Comparison of ENCODE assay signal across 13 cellular contexts in genomic region chr13:49859568-49859967, GRCh38.
DNase-seq lines count a peak whose midpoint lies in the region; ATAC-seq and TF ChIP-seq lines count a peak whose summit lies in the region.
"Had no signal": no experiment of that assay in that cellular context is flagged by ENCODE, and none has a peak within 500 bp of the region (broad histone marks: within the 10 kb centered on the region; RNA-seq: fewer than 3 reads in every experiment).

No MANE protein-coding gene starts in this region.

- no peak overlapping the region for H2BK120ac ChIP-seq in neuronal stem cell (ENCODE audit: low read depth, low read length)

- H3K36me3 ChIP-seq in SK-N-SH (replicated peaks in 1 of 2; ENCODE audit: control insufficient read depth in 1 of 2, insufficient read depth in 2 of 2, low read length in 1 of 2) = no peaks in the 10 kb centered on the region
- no peaks in the 10 kb centered on the region for H3K36me3 ChIP-seq in neuronal stem cell (replicated peaks in 1 of 2; ENCODE audit: control insufficient read depth in 2 of 2, insufficient read depth in 2 of 2, low read length in 2 of 2)

- no peak overlapping the region for H4K8ac ChIP-seq in neuronal stem cell (ENCODE audit: low read depth, low read length)

- POLR2A ChIA-PET in SK-N-SH (lab: Yijun Ruan, JAX) = no interaction called here

- no peak overlapping the region for H4K91ac ChIP-seq in neuronal stem cell (ENCODE audit: low read depth, low read length, poor library complexity)

- no peaks in the 10 kb centered on the region for H3K79me2 ChIP-seq in SK-N-SH (ENCODE audit: insufficient read depth)

- WGBS in SK-N-SH (ENCODE audit: low lambda C conversion rate) = 39% methylated on average over 5 of the region's 5 CpGs
- no CpG with 5 or more reads among the region's 5 CpGs for WGBS in neuronal stem cell (ENCODE audit: extremely low coverage in 2 of 2, insufficient read length in 2 of 2, insufficient replicate concordance in 1 of 2), 2 donors

- H3K79me1 ChIP-seq in neuronal stem cell (ENCODE audit: low read depth, low read length) = no peaks in the 10 kb centered on the region

- H3K27me3 ChIP-seq in SK-N-SH (ENCODE audit: insufficient read depth) (no peaks in the 10 kb centered on the region), neuronal stem cell (ENCODE audit: control insufficient read depth in 3 of 3, insufficient read depth in 3 of 3, low read depth in 1 of 3, low read length in 3 of 3) (peaks cover 0 to 2% (median 0%) of the 10 kb centered on the region in 3 experiments)

- no peak overlapping the region for H3K4me3 ChIP-seq in SK-N-SH (ENCODE audit: low read depth in 2 of 2, low read length in 1 of 2)
- no peak overlapping the region for H3K4me3 ChIP-seq in skeletal muscle cell (ENCODE audit: low read depth, low read length)
- H3K4me3 ChIP-seq in neuronal stem cell (ENCODE audit: low read length in 2 of 2) = no peak overlapping the region
- H3K4me3 ChIP-seq: skin epidermis had no signal

- no peak overlapping the region for H2BK15ac ChIP-seq in neuronal stem cell (ENCODE audit: low read length)

- H3K9me3 ChIP-seq in SK-N-SH (no peaks in the 10 kb centered on the region; the same call in 1 of the 2 replicates), neuronal stem cell (replicated peaks in 1 of 2; ENCODE audit: control insufficient read depth in 2 of 2, insufficient read depth in 1 of 2, low read depth in 1 of 2, low read length in 2 of 2) (peaks cover 4 to 6% of the 10 kb centered on the region in 2 donors)

- ATAC-seq in HG03442 (IDR thresholded peaks at IDR 0.05; ENCODE audit: unreplicated experiment) = no peak
- ATAC-seq: esophagus mucosa had no signal

- peaks cover 23% of the 10 kb centered on the region for H3F3A ChIP-seq in SK-N-SH (replicated peaks; ENCODE audit: insufficient read depth)

- H3K23ac ChIP-seq in neuronal stem cell (ENCODE audit: low read depth, low read length, poor library complexity) = no peak overlapping the region

- H3K4me1 ChIP-seq in SK-N-SH (ENCODE audit: control insufficient read depth in 1 of 2, insufficient read depth in 2 of 2, low read depth in 1 of 2, low read length in 1 of 2) (0 out of 4 replicates have a peak, but pooled peaks cover 0 to 7% of the 10 kb centered on the region in 2 experiments), neuronal stem cell (ENCODE audit: control insufficient read depth in 2 of 2, insufficient read depth in 1 of 2, low read depth in 1 of 2, low read length in 2 of 2) (no peaks in the 10 kb centered on the region)

- H2BK5ac ChIP-seq in neuronal stem cell (ENCODE audit: low read length) = no peak overlapping the region

- H3K27ac ChIP-seq in SK-N-SH (ENCODE audit: low read depth in 2 of 2, low read length in 1 of 2) = peak overlapping the region in 1 of 2 experiments; percentile 79; a peak in 2 of 4 replicates
- H3K27ac ChIP-seq in neuronal stem cell (replicated peaks; ENCODE audit: low read length) = no peak overlapping the region
- H3K27ac ChIP-seq: skin epidermis had no signal

- H2BK12ac ChIP-seq in neuronal stem cell (ENCODE audit: low read length) = no peak overlapping the region

- H3K4ac ChIP-seq in neuronal stem cell (ENCODE audit: low read length) = no peak overlapping the region

- H2AFZ ChIP-seq in SK-N-SH (ENCODE audit: low read depth) = no peak overlapping the region
- H2AFZ ChIP-seq in neuronal stem cell (ENCODE audit: low read length) = no peak overlapping the region

- DNase-seq in ELR (ENCODE audit: low read depth) (peak; percentile 99), SK-N-SH (no peak), fibroblast of the conjunctiva (ENCODE audit: low read depth) (peak; percentile 87), skeletal muscle cell (ENCODE audit: low read depth) (peak; percentile 87), neuronal stem cell (ENCODE audit: low spot score) (no peak)
- DNase-seq in activated CD4-positive, alpha-beta T cell treated with anti-CD3 and anti-CD28 coated beads for 4 hours = no peak
- DNase-seq in stimulated activated CD4-positive, alpha-beta T cell treated with anti-CD3 and anti-CD28 coated beads, Interleukin-15, amount 100 ng/mL, for 24 hours = no peak
- DNase-seq: activated CD4-positive, alpha-beta T cell treated with anti-CD3 and anti-CD28 coated beads, Interleukin-2, amount 10 ng/mL, durations not matched to agents 24 days and 14 days; activated naive CD4-positive, alpha-beta T cell treated with anti-CD3 and anti-CD28 coated beads for 36 hours; DMS79 treated with DMSO at 0.1 percent for 48 hours had no signal

- H3K9me2 ChIP-seq in SK-N-SH = no peaks in the 10 kb centered on the region

- CTCF ChIA-PET in SK-N-SH (lab: Yijun Ruan, JAX) = interaction anchor here (0.8 kb wide), 1 partner anchor 116 kb away, joined by 3 read pairs; no protein-coding TSS in a partner anchor

- H3K14ac ChIP-seq in neuronal stem cell (ENCODE audit: low read length) = no peak overlapping the region

- H4K20me1 ChIP-seq in SK-N-SH (ENCODE audit: insufficient read depth) = no peaks in the 10 kb centered on the region

- no peak for TF ChIP-seq RAD21 in SK-N-SH (IDR thresholded peaks at IDR 0.05; ENCODE audit: low read length)

- H3K9ac ChIP-seq in SK-N-SH (peak overlapping the region; percentile 12; the same call in 1 of the 2 replicates), neuronal stem cell (ENCODE audit: low read depth, low read length, poor library complexity) (no peak overlapping the region)

- peak in 1 of 2 experiments; percentile 65; a peak in 1 of 4 replicates for TF ChIP-seq EP300 in SK-N-SH (IDR thresholded peaks at IDR 0.05; ENCODE audit: borderline replicate concordance in 1 of 2, low read depth in 1 of 2, low read length in 1 of 2)

- no peak overlapping the region for H3K18ac ChIP-seq in neuronal stem cell (ENCODE audit: low read length)

- TF ChIP-seq CTCF in SK-N-SH (IDR thresholded peaks at IDR 0.05) = no peak

- H2AK5ac ChIP-seq in neuronal stem cell (ENCODE audit: low read depth, low read length) = no peak overlapping the region

- H3K4me2 ChIP-seq in SK-N-SH (peak overlapping the region; percentile 48), neuronal stem cell (ENCODE audit: insufficient read depth, low read length, poor library complexity, severe bottlenecking) (no peak overlapping the region)

TF ChIP-seq in SK-N-SH, 30 proteins besides CTCF, POLR2A, EP300 and RAD21 (continues in another document):
- TF ChIP-seq, protein P1, sequence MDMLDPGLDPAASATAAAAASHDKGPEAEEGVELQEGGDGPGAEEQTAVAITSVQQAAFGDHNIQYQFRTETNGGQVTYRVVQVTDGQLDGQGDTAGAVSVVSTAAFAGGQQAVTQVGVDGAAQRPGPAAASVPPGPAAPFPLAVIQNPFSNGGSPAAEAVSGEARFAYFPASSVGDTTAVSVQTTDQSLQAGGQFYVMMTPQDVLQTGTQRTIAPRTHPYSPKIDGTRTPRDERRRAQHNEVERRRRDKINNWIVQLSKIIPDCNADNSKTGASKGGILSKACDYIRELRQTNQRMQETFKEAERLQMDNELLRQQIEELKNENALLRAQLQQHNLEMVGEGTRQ (IDR thresholded peaks at IDR 0.05; ENCODE audit: borderline replicate concordance, low read depth, low read length) = no peak
- TF ChIP-seq FOSL2 (IDR thresholded peaks at IDR 0.05; ENCODE audit: borderline replicate concordance, low read depth) (peak; percentile 91), MAX (IDR thresholded peaks at IDR 0.05; ENCODE audit: low read depth) (peak; percentile 47; the same call in 1 of the 2 replicates), TEAD4 (IDR thresholded peaks at IDR 0.05; ENCODE audit: borderline replicate concordance, insufficient read depth) (peak; percentile 53; the same call in 1 of the 2 replicates), EZH2phosphoT487 (IDR thresholded peaks at IDR 0.05; ENCODE audit: borderline replicate concordance, low read depth) (no peak), JUND (IDR thresholded peaks at IDR 0.05) (peak; percentile 88), REST (IDR thresholded peaks at IDR 0.05; ENCODE audit: low read depth, low read length) (no peak), TCF12 (IDR thresholded peaks at IDR 0.05) (peak; percentile 72), MXI1 (IDR thresholded peaks at IDR 0.05; ENCODE audit: low read depth, low read length) (no peak), SIN3A (IDR thresholded peaks at IDR 0.05; ENCODE audit: borderline replicate concordance, low read depth, low read length) (no peak), RCOR1 (IDR thresholded peaks at IDR 0.05; ENCODE audit: low read length) (no peak)

Comparison
In these comparisons a context has a peak if more than half of its experiments do, and no peak if none do; other contexts are left out.
1. DNase-seq: peak in ELR (single experiment), fibroblast of the conjunctiva (single experiment) and skeletal muscle cell (single experiment); none in SK-N-SH (single experiment), activated CD4-positive, alpha-beta T cell treated with anti-CD3 and anti-CD28 coated beads for 4 hours (0 of 2), neuronal stem cell (single experiment) and stimulated activated CD4-positive, alpha-beta T cell treated with anti-CD3 and anti-CD28 coated beads, Interleukin-15, amount 100 ng/mL, for 24 hours (single experiment).